Comparison of ENCODE assay signal across 18 cellular contexts in genomic region chr12:122920687-122921086, GRCh38. TPM values are rescaled to one million over a fixed set of nuclear protein-coding genes. Genes with fewer than 3 reads are reported as not detected.
DNase-seq lines count a peak whose midpoint lies in the region; ATAC-seq, FAIRE-seq and TF ChIP-seq lines count a peak whose summit lies in the region.
"Had no signal": no experiment of that assay in that cellular context is flagged by ENCODE, and none has a peak within 500 bp of the region (broad histone marks: within the 10 kb centered on the region; RNA-seq: fewer than 3 reads in every experiment).

No MANE protein-coding gene starts in this region.

- CTCF ChIA-PET in HCT116 (lab: Charles Lee) = interaction anchor here (1.3 kb wide), 1 partner anchor 317 kb away, joined by 3 read pairs; no protein-coding TSS in a partner anchor

- H3K4me2 ChIP-seq in HCT116 (ENCODE audit: low read length) = peak overlapping the region; percentile 60; the same call in 1 of the 2 replicates
- H3K4me2 ChIP-seq: A549 had no signal

- H3K79me2 ChIP-seq in HCT116 (ENCODE audit: insufficient read depth, low read length) = no peaks in the 10 kb centered on the region

- RAD21 ChIA-PET in HCT116 (lab: Charles Lee; ENCODE audit: low non-redundant PET in 1 of 2, low total read pairs in 2 of 2, uncharacterized antibody in 2 of 2, unreplicated experiment in 2 of 2) = no interaction called here

- H3K4me1 ChIP-seq in HCT116 (ENCODE audit: control insufficient read depth in 1 of 2, insufficient read depth in 2 of 2, low read length in 2 of 2) (peaks cover 44 to 74% of the 10 kb centered on the region in 2 experiments), RWPE2 (ENCODE audit: insufficient read depth, poor library complexity, severe bottlenecking) (peaks cover 28% of the 10 kb centered on the region), esophagus (ENCODE audit: control insufficient read depth in 2 of 2, insufficient read depth in 2 of 2, low read length in 1 of 2) (peaks cover 0 to 3% of the 10 kb centered on the region in 2 donors), small intestine (ENCODE audit: control insufficient read depth in 2 of 2, insufficient read depth in 1 of 2, low read depth in 1 of 2, low read length in 1 of 2) (peaks cover 0 to 4% of the 10 kb centered on the region in 2 donors)
- H3K4me1 ChIP-seq: Caco-2 had no signal

- no peak for FAIRE-seq in small intestine (lab: Jason Lieb, UNC)
- no peak for FAIRE-seq in GM12892 (lab: Jason Lieb, UNC)
- FAIRE-seq: A549, D721Med, G401.6, H1 had no signal

- no peaks in the 10 kb centered on the region for H3K9me2 ChIP-seq in HCT116 (ENCODE audit: insufficient read depth)

- no peak for DNase-seq in HCT116 (ENCODE audit: low read depth, low spot score)
- no peak for DNase-seq in RWPE2 (ENCODE audit: low spot score)
- no peak for DNase-seq in small intestine
- no peak for DNase-seq in GM12892 (ENCODE audit: insufficient read length)
- no peak for DNase-seq in NCI-H524 treated with DMSO at 0.1 percent for 48 hours (lab: John Stamatoyannopoulos, UW)
- DNase-seq in middle frontal gyrus (ENCODE audit: extremely low spot score, low spot score) = no peak
- DNase-seq: AML-193; Caco-2; CD4-positive, alpha-beta T cell; H9 had no signal

- no TSS peak for BruUV-seq in HCT116 (replicated peaks; lab: Mats Ljungman, UMichigan)

- no peaks in the 10 kb centered on the region for H4K20me1 ChIP-seq in HCT116 (ENCODE audit: insufficient read depth)

- intact Hi-C loops in HCT116 (cut with micrococcal nuclease) = loop anchor here (2.0 to 5.0 kb wide), 2 partner anchors 26 to 33 kb away; no protein-coding TSS in a partner anchor

- 82 to 87% methylated on average over 5 of the region's 5 CpGs for WGBS in esophagus, 2 donors
- 57 to 78% (median 59%) methylated on average over 5 of the region's 5 CpGs for WGBS in small intestine, 3 donors

- no peaks in the 10 kb centered on the region for H3K9me3 ChIP-seq in HCT116 (ENCODE audit: control insufficient read depth in 1 of 2, insufficient read depth in 1 of 2, low read depth in 1 of 2, low read length in 2 of 2)
- H3K9me3 ChIP-seq in RWPE2 (ENCODE audit: severe bottlenecking) = no peaks in the 10 kb centered on the region
- H3K9me3 ChIP-seq in esophagus (ENCODE audit: control insufficient read depth in 2 of 2, insufficient read depth in 1 of 2, low read depth in 1 of 2, low read length in 1 of 2) = no peaks in the 10 kb centered on the region
- no peaks in the 10 kb centered on the region for H3K9me3 ChIP-seq in small intestine (ENCODE audit: control insufficient read depth, low read depth)
- H3K9me3 ChIP-seq: A549, Caco-2 had no signal

- no peak for TF ChIP-seq POLR2A in HCT116 (IDR thresholded peaks at IDR 0.05; ENCODE audit: borderline replicate concordance, extremely low read depth, insufficient read depth, insufficient read length)
- no peak for TF ChIP-seq POLR2A in GM12892 (IDR thresholded peaks at IDR 0.05; ENCODE audit: low read depth, low read length)

- no peak overlapping the region for H2AFZ ChIP-seq in HCT116 (ENCODE audit: low read depth, low read length, poor library complexity, severe bottlenecking)

- ATAC-seq in HCT116 = no peak
- ATAC-seq in RWPE2 (ENCODE audit: low read depth) = no peak
- ATAC-seq: A549 had no signal

- H3K9ac ChIP-seq in HCT116 (ENCODE audit: low read length) = no peak overlapping the region

- H3K27me3 ChIP-seq in HCT116 (ENCODE audit: insufficient read depth, low read length) (no peaks in the 10 kb centered on the region), RWPE2 (ENCODE audit: insufficient read depth, poor library complexity, severe bottlenecking) (no peaks in the 10 kb centered on the region), esophagus (ENCODE audit: control insufficient read depth in 1 of 2, insufficient read depth in 2 of 2, low read length in 2 of 2) (no peaks in the 10 kb centered on the region), small intestine (ENCODE audit: control insufficient read depth in 2 of 2, insufficient read depth in 2 of 2, low read length in 2 of 2) (no peaks in the 10 kb centered on the region)

- TF ChIP-seq CTCF in HCT116 (IDR thresholded peaks at IDR 0.05 in 2 of 3, conservative IDR thresholded peaks at IDR 0.05 in 1 of 3; ENCODE audit: borderline replicate concordance in 1 of 3, insufficient read depth in 1 of 3, low read depth in 2 of 3, low read length in 2 of 3) (no peak), RWPE2 (IDR thresholded peaks at IDR 0.05; ENCODE audit: poor library complexity, severe bottlenecking) (no peak)

- TF ChIP-seq RAD21 in HCT116 (IDR thresholded peaks at IDR 0.05; ENCODE audit: low read depth) = no peak

- POLR2A ChIA-PET in HCT116 (lab: Charles Lee) = interaction anchor here (1.3 to 1.4 kb wide), 2 partner anchors 21 to 32 kb away, joined by 7 read pairs; no protein-coding TSS in a partner anchor

- H3K27ac ChIP-seq in HCT116 (ENCODE audit: low read depth, low read length) (peak overlapping the region; percentile 56; the same call in 1 of the 2 replicates), RWPE2 (ENCODE audit: poor library complexity, severe bottlenecking) (peak overlapping the region; percentile 87), esophagus (ENCODE audit: low read depth in 2 of 2, low read length in 1 of 2) (peak overlapping the region; percentile 2 to 78), small intestine (ENCODE audit: low read depth in 1 of 2, low read length in 1 of 2) (peak overlapping the region; percentile 55 to 74)
- H3K27ac ChIP-seq: 22Rv1, C4-2B, HL-60 had no signal

- H3K4me3 ChIP-seq in HCT116 (replicated peaks in 1 of 2; ENCODE audit: low read depth in 1 of 2, low read length in 2 of 2) (no peak overlapping the region), RWPE2 (ENCODE audit: severe bottlenecking) (no peak overlapping the region), esophagus (ENCODE audit: low read depth in 1 of 2, low read length in 2 of 2) (no peak overlapping the region), small intestine (ENCODE audit: low read depth in 1 of 2, low read length in 2 of 2) (no peak overlapping the region)
- H3K4me3 ChIP-seq: A549 had no signal

- H3K36me3 ChIP-seq in HCT116 (ENCODE audit: control insufficient read depth in 1 of 2, insufficient read depth in 2 of 2, low read length in 2 of 2) (no peaks in the 10 kb centered on the region), RWPE2 (ENCODE audit: low read depth) (no peaks in the 10 kb centered on the region), esophagus (ENCODE audit: control insufficient read depth in 2 of 2, insufficient read depth in 2 of 2, low read length in 1 of 2) (no peaks in the 10 kb centered on the region), small intestine (ENCODE audit: control insufficient read depth in 2 of 2, insufficient read depth in 2 of 2, low read length in 2 of 2) (no peaks in the 10 kb centered on the region)

TF ChIP-seq in HCT116, 20 proteins besides CTCF, POLR2A, EP300 and RAD21:
- TF ChIP-seq MAX (IDR thresholded peaks at IDR 0.05) (no peak), ZNF274 (IDR thresholded peaks at IDR 0.05; ENCODE audit: low read depth, low read length) (no peak), ELF1 (IDR thresholded peaks at IDR 0.05; ENCODE audit: borderline replicate concordance, low read depth) (no peak)
TF ChIP-seq in HCT116: peak in this region for 0.

RNA-seq across cellular contexts. Expression of gene VPS37B, which starts 24.8 kb away (rescaled TPM):
- total RNA-seq in HCT116 (2021; ENCODE audit: unreplicated experiment) = 55.0 TPM
- 48.3 and 53.6 TPM in 2 replicates for polyA plus RNA-seq in HCT116 (2012)
- 10 to 100 TPM; 50.2 to 81.4 TPM for polyA plus RNA-seq in esophagus
- polyA plus RNA-seq in small intestine = 10 to 100 TPM; 22.8 to 31.4 (median 24.0) TPM
- 5.5 TPM for polyA plus RNA-seq in GM12892 (2012; ENCODE audit: missing spikeins)

RNA-seq across cellular contexts. Expression of gene ABCB9, which starts 45.6 kb away (rescaled TPM):
- 14.7 TPM for total RNA-seq in HCT116 (2021; ENCODE audit: unreplicated experiment)
- polyA plus RNA-seq in HCT116 (2012) = 9.8 and 10.6 TPM in 2 replicates
- polyA plus RNA-seq in esophagus (1 to 10 TPM; 1.5 to 4.4 TPM), small intestine (1 to 10 TPM; 2.5 to 6.6 (median 4.1) TPM)
- 0.40 TPM for polyA plus RNA-seq in GM12892 (2012; ENCODE audit: missing spikeins)

RNA-seq across cellular contexts. Expression of gene OGFOD2, which starts 54.4 kb away (rescaled TPM):
- 29.5 TPM for total RNA-seq in HCT116 (2021; ENCODE audit: unreplicated experiment)
- polyA plus RNA-seq in HCT116 (2012) = 24.1 and 26.2 TPM in 2 replicates
- polyA plus RNA-seq in esophagus (10 to 100 TPM; 10.8 to 11.5 TPM), small intestine (10 to 100 TPM; 26.6 to 30.3 (median 28.2) TPM)
- 8.8 TPM for polyA plus RNA-seq in GM12892 (2012; ENCODE audit: missing spikeins)

RNA-seq across cellular contexts. Expression of gene ARL6IP4, which starts 59.8 kb away (rescaled TPM):
- 128 TPM for total RNA-seq in HCT116 (2021; ENCODE audit: unreplicated experiment)
- polyA plus RNA-seq in HCT116 (2012) = 178 and 187 TPM in 2 replicates
- 100 to 1,000 TPM; 161 to 184 TPM for polyA plus RNA-seq in esophagus
- polyA plus RNA-seq in small intestine = 100 to 1,000 TPM; 268 to 434 (median 395) TPM
- polyA plus RNA-seq in GM12892 (2012; ENCODE audit: missing spikeins) = 157 TPM
